22 cellular contexts compared by ENCODE assay signal in the genomic region with DNA sequence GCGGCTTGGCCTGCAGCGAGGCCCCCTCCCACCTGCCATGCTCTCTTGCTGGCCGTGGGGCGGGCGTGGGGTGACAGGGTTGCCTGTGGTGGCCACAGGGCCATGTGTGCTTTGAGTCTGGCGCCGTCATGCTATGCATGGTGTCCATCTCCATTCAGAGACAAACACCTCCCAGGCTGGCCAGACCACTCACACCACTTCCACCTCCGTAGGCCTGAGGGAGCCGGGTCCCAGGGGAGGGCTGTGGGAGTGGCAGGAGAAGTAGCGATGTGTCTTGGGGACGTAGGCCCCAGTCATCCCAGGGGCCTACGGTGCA.
"Had no signal": no experiment of that assay in that cellular context is flagged by ENCODE, and none has a peak within 500 bp of the region (broad histone marks: within the 10 kb centered on the region; RNA-seq: fewer than 3 reads in every experiment).

No MANE protein-coding gene starts in this region.

- DNase-seq: activated CD4-positive, alpha-beta T cell treated with anti-CD3 and anti-CD28 coated beads for 1 hour; activated CD8-positive, alpha-beta memory T cell treated with anti-CD3 and anti-CD28 coated beads for 24 hours; activated CD8-positive, alpha-beta memory T cell treated with anti-CD3 and anti-CD28 coated beads, Interleukin-2, amount 50 U/mL, for 48 hours; activated effector memory CD4-positive, alpha-beta T cell treated with anti-CD3 and anti-CD28 coated beads, Interleukin-2, amount 50 U/mL, for 16 hours; activated T-cell treated with anti-CD3 and anti-CD28 coated beads, Interleukin-2, amount 50 U/mL, for 48 hours; effector memory CD4-positive, alpha-beta T cell; nucleus accumbens; stimulated activated naive CD8-positive, alpha-beta T cell treated with anti-CD3 and anti-CD28 coated beads, Interleukin-15, Interleukin-2, amounts not matched to agents 100 U/mL and 50 U/mL, for 24 hours; substantia nigra; T-helper 1 cell; T1000; tibial artery; uterus had no signal

- H3K27ac ChIP-seq: adrenal gland, breast epithelium, esophagus muscularis mucosa, lower lobe of right lung, tibial artery had no signal

- H3K4me3 Mint-ChIP-seq: activated naive CD4-positive, alpha-beta T cell treated with anti-CD3 and anti-CD28 coated beads, Interleukin-2, amount 50 U/mL, for 24 hours; dendritic cell treated with granulocyte-macrophage colony-stimulating factor and Interleukin-4, amounts not matched to agents 40 ng/mL and 50 ng/mL, for 4 days had no signal

- H3K36me3 ChIP-seq: breast epithelium, uterus had no signal

- ATAC-seq: lower lobe of right lung; stimulated activated naive CD8-positive, alpha-beta T cell treated with anti-CD3 and anti-CD28 coated beads, Interleukin-15, Interleukin-2, amounts not matched to agents 100 U/mL and 50 U/mL, for 24 hours had no signal

- FAIRE-seq: astrocyte, endothelial cell of umbilical vein had no signal

- H3K36me3 Mint-ChIP-seq: natural killer cell treated with Interleukin-12 subunit alpha and Interleukin-12 subunit beta and Interleukin-15 and Interleukin-18, amount 100 ng/mL, for 72 hours had no signal

- H3K9me3 ChIP-seq: adrenal gland, breast epithelium, esophagus muscularis mucosa, lower lobe of right lung, tibial artery, uterus had no signal

- H3K27ac Mint-ChIP-seq: activated naive CD4-positive, alpha-beta T cell treated with anti-CD3 and anti-CD28 coated beads, Interleukin-2, amount 50 U/mL, for 24 hours; dendritic cell treated with granulocyte-macrophage colony-stimulating factor and Interleukin-4, amounts not matched to agents 40 ng/mL and 50 ng/mL, for 4 days had no signal

- H3K27me3 Mint-ChIP-seq: activated naive CD4-positive, alpha-beta T cell treated with anti-CD3 and anti-CD28 coated beads, Interleukin-2, amount 50 U/mL, for 24 hours; dendritic cell treated with granulocyte-macrophage colony-stimulating factor and Interleukin-4, amounts not matched to agents 40 ng/mL and 50 ng/mL, for 4 days; natural killer cell treated with Interleukin-12 subunit alpha and Interleukin-12 subunit beta and Interleukin-15 and Interleukin-18, amount 100 ng/mL, for 72 hours had no signal

- H3K27me3 ChIP-seq: adrenal gland, breast epithelium, esophagus muscularis mucosa, tibial artery, uterus had no signal

- H3K4me3 ChIP-seq: adrenal gland, breast epithelium, esophagus muscularis mucosa, lower lobe of right lung, tibial artery, uterus had no signal
